21 cellular contexts compared by ENCODE assay signal in the genomic region with DNA sequence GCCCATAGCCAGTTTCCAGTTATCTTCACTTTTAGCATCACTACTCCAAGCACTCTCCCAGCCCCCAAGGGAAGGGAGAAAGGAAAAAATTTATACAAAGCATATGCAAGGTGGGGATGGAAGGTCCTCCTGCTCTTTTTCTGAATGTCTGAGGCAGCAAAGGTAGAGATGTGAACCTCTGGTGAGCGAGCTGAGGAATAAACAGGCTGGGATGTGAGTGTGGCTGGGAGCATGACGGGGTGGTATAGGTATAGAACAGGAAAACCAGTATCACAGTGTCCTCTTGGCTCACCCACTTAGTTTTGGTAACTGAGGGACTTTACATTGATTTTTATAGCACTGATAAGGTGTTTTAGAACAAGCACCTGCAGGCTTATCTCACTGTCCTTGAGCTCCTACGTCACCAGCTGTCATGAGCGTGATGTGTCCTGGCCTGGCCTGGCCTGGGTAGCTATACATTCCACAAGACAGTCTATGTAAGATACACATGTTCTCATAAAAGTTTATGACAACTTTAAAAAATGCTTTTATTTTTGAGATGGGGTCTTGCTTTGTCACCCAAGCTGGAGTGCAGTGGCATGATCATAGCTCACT. TPM values are rescaled to one million over a fixed set of nuclear protein-coding genes. Genes with fewer than 3 reads are reported as not detected.
DNase-seq lines count a peak whose midpoint lies in the region; ATAC-seq, FAIRE-seq and TF ChIP-seq lines count a peak whose summit lies in the region.
"Had no signal": no experiment of that assay in that cellular context is flagged by ENCODE, and none has a peak within 500 bp of the region (broad histone marks: within the 10 kb centered on the region; RNA-seq: fewer than 3 reads in every experiment).

No MANE protein-coding gene starts in this region.

- TF ChIP-seq CTCF in HL-60 (IDR thresholded peaks at IDR 0.05; ENCODE audit: insufficient read depth, low read length) (no peak), mucosa of descending colon (IDR thresholded peaks at IDR 0.05) (no peak)

- FAIRE-seq in small intestine (lab: Jason Lieb, UNC), result no peak
- FAIRE-seq: A549, GM18507, RCC 7860 had no signal

- H3K27me3 ChIP-seq in HL-60 (ENCODE audit: insufficient read depth, poor library complexity, severe bottlenecking) (no peaks in the 10 kb centered on the region), small intestine (ENCODE audit: control insufficient read depth in 2 of 2, insufficient read depth in 2 of 2, low read length in 2 of 2) (no peaks in the 10 kb centered on the region)

- H3K9me3 ChIP-seq in mucosa of descending colon (no peaks in the 10 kb centered on the region), small intestine (ENCODE audit: control insufficient read depth, low read depth) (no peaks in the 10 kb centered on the region)
- H3K9me3 ChIP-seq: A549 had no signal

- intact Hi-C loops in mucosa of descending colon (cut with DNase I, micrococcal nuclease), result no loop called here

- ATAC-seq in mucosa of descending colon (peak; percentile 86), GM21515 (IDR thresholded peaks at IDR 0.05; ENCODE audit: unreplicated experiment) (no peak)

- peaks cover 16% of the 10 kb centered on the region for H3K4me1 ChIP-seq in mucosa of descending colon (ENCODE audit: low read depth)
- H3K4me1 ChIP-seq in small intestine (ENCODE audit: control insufficient read depth in 2 of 2, insufficient read depth in 1 of 2, low read depth in 1 of 2, low read length in 1 of 2), result peaks cover 0 to 6% of the 10 kb centered on the region in 2 donors
- H3K4me1 ChIP-seq: A549 had no signal

- H3K27ac ChIP-seq in HL-60 (replicated peaks), result peak overlapping the region; percentile 85
- H3K27ac ChIP-seq in small intestine (ENCODE audit: low read depth in 1 of 2, low read length in 1 of 2), result peak overlapping the region in 1 of 2 donors; percentile 80
- H3K27ac ChIP-seq: A549, GM23248 had no signal

- H3K4me3 ChIP-seq in HL-60 (replicated peaks; ENCODE audit: insufficient read depth, low read length) (no peak overlapping the region), mucosa of descending colon (no peak overlapping the region), small intestine (ENCODE audit: low read depth in 1 of 2, low read length in 2 of 2) (no peak overlapping the region)
- H3K4me3 ChIP-seq: A549, GM23248 had no signal

- WGBS in small intestine, 3 donors, result 30 to 63% (median 42%) methylated on average over 4 of the region's 4 CpGs

- DNase-seq in HL-60 (ENCODE audit: low read depth in 1 of 2, low spot score in 1 of 2), result no peak
- DNase-seq in dedifferentiated amniotic fluid mesenchymal stem cell (ENCODE audit: extremely low spot score), result peak; percentile 11
- DNase-seq in mucosa of descending colon, result peak; percentile 49 to 70 (median 63)
- DNase-seq in small intestine, result peak; percentile 97
- no peak for DNase-seq in KG1 (lab: John Stamatoyannopoulos, UW)
- no peak for DNase-seq in NCI-H2196 treated with DMSO at 0.1 percent for 48 hours (lab: John Stamatoyannopoulos, UW; ENCODE audit: unreplicated experiment)
- DNase-seq in pons (ENCODE audit: low spot score), result no peak
- DNase-seq: C1 segment of cervical spinal cord, DMS 273 treated with DMSO at 0.1 percent for 48 hours, GF-D8, GM23248, HCEC 1CT, KBM-7, NCI-H1048, NCI-H1436 treated with DMSO at 0.1 percent for 48 hours, NCI-H510A treated with DMSO at 0.1 percent for 48 hours, SHP77 had no signal

- H3K36me3 ChIP-seq in mucosa of descending colon (ENCODE audit: low read depth) (no peaks in the 10 kb centered on the region), small intestine (ENCODE audit: control insufficient read depth in 2 of 2, insufficient read depth in 2 of 2, low read length in 2 of 2) (no peaks in the 10 kb centered on the region)

RNA-seq across cellular contexts. Expression of a gene that starts 10.3 kb away (rescaled TPM):
- 10 to 100 TPM; 18.3 to 32.4 (median 20.6) TPM for total RNA-seq in mucosa of descending colon
- 10 to 100 TPM; 11.1 to 25.9 (median 12.5) TPM for polyA plus RNA-seq in small intestine

Comparison
In these comparisons a context has a peak if more than half of its experiments do, and no peak if none do; other contexts are left out.
1. DNase-seq: peak in dedifferentiated amniotic fluid mesenchymal stem cell (single experiment), mucosa of descending colon (3 of 3) and small intestine (single experiment); none in HL-60 (0 of 2), KG1 (single experiment), NCI-H2196 treated with DMSO at 0.1 percent for 48 hours (single experiment) and pons (single experiment).